ENCODE assay signal across 7 cellular contexts in genomic region chr19:42246869-42247630, GRCh38. TPM values are rescaled to one million over a fixed set of nuclear protein-coding genes. Genes with fewer than 3 reads are reported as not detected.
A peak's percentile ranks its signal among the peaks of the same experiment; 100 is the strongest.
DNase-seq lines count a peak whose midpoint lies in the region; ATAC-seq and TF ChIP-seq lines count a peak whose summit lies in the region.
"Had no signal": no experiment of that assay in that cellular context is flagged by ENCODE, and none has a peak within 500 bp of the region (broad histone marks: within the 10 kb centered on the region; RNA-seq: fewer than 3 reads in every experiment).

No MANE protein-coding gene starts in this region.

- H2AK5ac ChIP-seq in IMR-90 (ENCODE audit: low read depth, low read length) (no peak overlapping the region), trophoblast cell (ENCODE audit: low read length) (no peak overlapping the region)

- H3K27ac ChIP-seq in IMR-90 (ENCODE audit: insufficient read depth, low read length), result peak overlapping the region; percentile 7; the same call in 1 of the 2 replicates
- no peak overlapping the region for H3K27ac ChIP-seq in trophoblast cell (ENCODE audit: low read depth, low read length)

- peak overlapping the region; percentile 38 for H2AK9ac ChIP-seq in IMR-90 (replicated peaks; ENCODE audit: low read depth, low read length, poor library complexity)

- H3K4me2 ChIP-seq in IMR-90 (ENCODE audit: low read depth, low read length) (no peak overlapping the region), trophoblast cell (ENCODE audit: low read length) (no peak overlapping the region)

- no peak for TF ChIP-seq CTCF in IMR-90 (conservative IDR thresholded peaks at IDR 0.05; ENCODE audit: low read depth, low read length)

- peaks cover 7% of the 10 kb centered on the region; the same call in 1 of the 2 replicates for H3K9me1 ChIP-seq in IMR-90 (ENCODE audit: insufficient read depth, low read length)

- no peak for TF ChIP-seq POLR2A in IMR-90 (IDR thresholded peaks at IDR 0.05; ENCODE audit: low read depth, low read length)

- H3K79me2 ChIP-seq in trophoblast cell (ENCODE audit: control insufficient read depth, insufficient read depth, low read length, poor library complexity), result peaks cover 9% of the 10 kb centered on the region

- in situ Hi-C loops in IMR-90 (cut with MboI; ENCODE audit: low sequenced_read_pairs), result no loop called here

- no peak overlapping the region for H4K91ac ChIP-seq in IMR-90 (ENCODE audit: insufficient read depth, low read depth, low read length)
- H4K91ac ChIP-seq in trophoblast cell (ENCODE audit: low read depth, low read length), result no peak overlapping the region

- dilution Hi-C loops in IMR-90 (cut with HindIII; ENCODE audit: low sequenced_read_pairs, unreplicated experiment), result no loop called here

- peak overlapping the region; percentile 18 for H3K23ac ChIP-seq in IMR-90 (ENCODE audit: low read depth, low read length)
- H3K23ac ChIP-seq in trophoblast cell (ENCODE audit: low read length), result no peak overlapping the region

- CTCF ChIA-PET in IMR-90 (lab: Yijun Ruan, JAX), result interaction anchor here (0.9 to 5.0 kb wide), 3 partner anchors 23 to 50 kb away, joined by 3 to 29 read pairs (median 4); no protein-coding TSS in a partner anchor

- peak overlapping the region; percentile 40 for H4K12ac ChIP-seq in trophoblast cell (ENCODE audit: low read depth, low read length)

- H4K8ac ChIP-seq in IMR-90 (ENCODE audit: low read depth in 2 of 2, low read length in 2 of 2), result peak overlapping the region in 1 of 2 experiments; percentile 14; a peak in 1 of 4 replicates
- H4K8ac ChIP-seq in trophoblast cell (ENCODE audit: low read depth, low read length), result no peak overlapping the region

- no peak overlapping the region for H2BK5ac ChIP-seq in IMR-90 (ENCODE audit: low read depth, low read length, poor library complexity, severe bottlenecking)
- no peak overlapping the region for H2BK5ac ChIP-seq in trophoblast cell (ENCODE audit: low read depth, low read length, poor library complexity)

- H3K9ac ChIP-seq in IMR-90 (ENCODE audit: low read depth, low read length) (0 out of 2 replicates have a peak overlapping the region, but pooled peaks have one; percentile 5), trophoblast cell (ENCODE audit: low read length) (no peak overlapping the region)

- H2AFZ ChIP-seq in IMR-90 (replicated peaks; ENCODE audit: low read length, poor library complexity), result no peak overlapping the region
- H2AFZ ChIP-seq in trophoblast cell (ENCODE audit: insufficient read depth, low read length, poor library complexity), result no peak overlapping the region

- BruUV-seq in IMR-90 (replicated peaks; lab: Mats Ljungman, UMichigan), result no TSS peak

- no peak overlapping the region for H4K5ac ChIP-seq in IMR-90 (ENCODE audit: low read depth, low read length)

- H3K27me3 ChIP-seq in IMR-90 (ENCODE audit: control insufficient read depth, insufficient read depth, low read length) (no peaks in the 10 kb centered on the region), trophoblast cell (ENCODE audit: insufficient read depth, low read length) (no peaks in the 10 kb centered on the region)

- TF ChIP-seq RAD21 in IMR-90 (IDR thresholded peaks at IDR 0.05; ENCODE audit: low read length), result no peak

- H3K9me3 ChIP-seq in IMR-90 (ENCODE audit: control insufficient read depth, insufficient read depth, low read length) (no peaks in the 10 kb centered on the region), trophoblast cell (ENCODE audit: insufficient read depth, low read depth, low read length) (no peaks in the 10 kb centered on the region)

- intact Hi-C loops in IMR-90 (cut with micrococcal nuclease), result loop anchor here (1.0 kb wide), 3 partner anchors 32 to 78 kb away; partner anchors contain the start of gene MEGF8

- H2BK120ac ChIP-seq in IMR-90 (ENCODE audit: low read depth, low read length), result no peak overlapping the region
- H2BK120ac ChIP-seq in trophoblast cell (ENCODE audit: insufficient read depth, low read length, poor library complexity), result no peak overlapping the region

- H3K14ac ChIP-seq in IMR-90 (replicated peaks; ENCODE audit: low read depth, low read length) (no peak overlapping the region), trophoblast cell (ENCODE audit: low read length) (no peak overlapping the region)

- H3K4ac ChIP-seq in IMR-90 (ENCODE audit: low read depth, low read length), result no peak overlapping the region
- no peak overlapping the region for H3K4ac ChIP-seq in trophoblast cell (ENCODE audit: low read depth, low read length)

- DNase-seq in IMR-90 (peak; percentile 10), cerebellar cortex (ENCODE audit: low spot score) (peak; percentile 49), trophoblast cell (no peak), kidney tubule cell (ENCODE audit: low spot score) (no peak), NCI-H1105 (lab: John Stamatoyannopoulos, UW) (no peak), AG20443 (ENCODE audit: low spot score) (no peak)
- DNase-seq: NCI-H1092 had no signal

- H3K4me3 ChIP-seq in IMR-90 (ENCODE audit: insufficient read depth, low read depth, low read length) (no peak overlapping the region), trophoblast cell (ENCODE audit: low read depth, low read length) (no peak overlapping the region)

- no peak overlapping the region for H3K18ac ChIP-seq in IMR-90 (ENCODE audit: low read depth, low read length)
- H3K18ac ChIP-seq in trophoblast cell (ENCODE audit: low read length), result no peak overlapping the region

- no peak overlapping the region for H2BK12ac ChIP-seq in trophoblast cell (ENCODE audit: low read length)

- H3K79me1 ChIP-seq in IMR-90 (ENCODE audit: low read depth in 1 of 2, low read length in 2 of 2), result peaks cover 6 to 56% of the 10 kb centered on the region in 2 experiments; a peak in 3 of 4 replicates
- peaks cover 14% of the 10 kb centered on the region for H3K79me1 ChIP-seq in trophoblast cell (ENCODE audit: low read length)

- peaks cover 41% of the 10 kb centered on the region for H4K20me1 ChIP-seq in IMR-90 (ENCODE audit: insufficient read depth, low read length)

- H2BK20ac ChIP-seq in IMR-90 (ENCODE audit: low read depth, low read length), result no peak overlapping the region

- H3K4me1 ChIP-seq in IMR-90 (ENCODE audit: control insufficient read depth, insufficient read depth, low read length) (peaks cover 23% of the 10 kb centered on the region), trophoblast cell (ENCODE audit: control insufficient read depth in 1 of 2, insufficient read depth in 2 of 2, low read length in 2 of 2) (peaks cover 20 to 23% of the 10 kb centered on the region in 2 experiments)

- POLR2A ChIA-PET in IMR-90 (lab: Charles Lee; ENCODE audit: unreplicated experiment), result no interaction called here

- H3K36me3 ChIP-seq in IMR-90 (ENCODE audit: control insufficient read depth, insufficient read depth, low read length) (peaks cover 15% of the 10 kb centered on the region), trophoblast cell (ENCODE audit: control insufficient read depth in 1 of 2, insufficient read depth in 2 of 2, low read length in 2 of 2) (peaks cover 34 to 37% of the 10 kb centered on the region in 2 experiments)

- ATAC-seq in IMR-90 (ENCODE audit: low read depth), result no peak

- H2BK15ac ChIP-seq in IMR-90 (ENCODE audit: low read depth, low read length), result no peak overlapping the region

- 94% methylated on average over 5 of the region's 7 CpGs; no CpG with 5 or more reads in 1 of the 2 experiments for WGBS in IMR-90 (ENCODE audit: extremely low coverage in 2 of 2, insufficient read length in 1 of 2), 2 experiments
- WGBS in trophoblast cell (ENCODE audit: extremely low coverage, insufficient coverage, insufficient read length), result no CpG with 5 or more reads among the region's 7 CpGs

- peak overlapping the region; percentile 17; the same call in 1 of the 2 replicates for H3K56ac ChIP-seq in IMR-90 (ENCODE audit: extremely low read depth, insufficient read depth, low read length)

TF ChIP-seq in IMR-90, 13 proteins besides CTCF, POLR2A, EP300 and RAD21 (continues in another document):
- TF ChIP-seq CEBPB (IDR thresholded peaks at IDR 0.05; ENCODE audit: low read depth, low read length) (no peak), SMC3 (IDR thresholded peaks at IDR 0.05; ENCODE audit: low read depth, low read length) (no peak), MAFK (IDR thresholded peaks at IDR 0.05; ENCODE audit: low read depth, low read length) (no peak)
- TF ChIP-seq, protein P1, sequence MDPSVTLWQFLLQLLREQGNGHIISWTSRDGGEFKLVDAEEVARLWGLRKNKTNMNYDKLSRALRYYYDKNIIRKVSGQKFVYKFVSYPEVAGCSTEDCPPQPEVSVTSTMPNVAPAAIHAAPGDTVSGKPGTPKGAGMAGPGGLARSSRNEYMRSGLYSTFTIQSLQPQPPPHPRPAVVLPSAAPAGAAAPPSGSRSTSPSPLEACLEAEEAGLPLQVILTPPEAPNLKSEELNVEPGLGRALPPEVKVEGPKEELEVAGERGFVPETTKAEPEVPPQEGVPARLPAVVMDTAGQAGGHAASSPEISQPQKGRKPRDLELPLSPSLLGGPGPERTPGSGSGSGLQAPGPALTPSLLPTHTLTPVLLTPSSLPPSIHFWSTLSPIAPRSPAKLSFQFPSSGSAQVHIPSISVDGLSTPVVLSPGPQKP (IDR thresholded peaks at IDR 0.05; ENCODE audit: borderline replicate concordance, low read depth, low read length), result no peak

RNA-seq across cellular contexts. Expression of gene GSK3A, which starts 4.6 kb away (rescaled TPM):
- 6.9 and 8.1 TPM in 2 replicates for total RNA-seq in IMR-90 (2012; rRNA removed)
- polyA plus RNA-seq in IMR-90 (2012; rRNA removed), result 41.4 and 43.3 TPM in 2 replicates
- 24.3 and 37.8 TPM in 2 replicates for polyA plus RNA-seq in IMR-90 (2012; cell fraction: cytosol; rRNA removed)
- polyA plus RNA-seq in IMR-90 (2012; cell fraction: nucleus; rRNA removed; ENCODE audit: low replicate concordance), result 37.0 and 39.0 TPM in 2 replicates
- polyA plus RNA-seq in trophoblast cell (2013), result 77.6 and 78.9 TPM in 2 replicates

RNA-seq across cellular contexts. Expression of gene ERF, which starts 7.9 kb away (rescaled TPM):
- total RNA-seq in IMR-90 (2012; rRNA removed), result 5.2 and 6.1 TPM in 2 replicates
- 32.4 and 50.9 TPM in 2 replicates for polyA plus RNA-seq in IMR-90 (2012; rRNA removed)
- 21.0 and 43.3 TPM in 2 replicates for polyA plus RNA-seq in IMR-90 (2012; cell fraction: cytosol; rRNA removed)
- polyA plus RNA-seq in IMR-90 (2012; cell fraction: nucleus; rRNA removed; ENCODE audit: low replicate concordance), result 185 and 200 TPM in 2 replicates
- polyA plus RNA-seq in trophoblast cell (2013), result 49.3 and 50.2 TPM in 2 replicates

RNA-seq across cellular contexts. Expression of gene CIC, which starts 22.0 kb away (rescaled TPM):
- 1.8 and 2.5 TPM in 2 replicates for total RNA-seq in IMR-90 (2012; rRNA removed)
- polyA plus RNA-seq in IMR-90 (2012; rRNA removed), result 23.2 and 27.3 TPM in 2 replicates
- polyA plus RNA-seq in IMR-90 (2012; cell fraction: cytosol; rRNA removed), result 20.0 and 22.5 TPM in 2 replicates
- polyA plus RNA-seq in IMR-90 (2012; cell fraction: nucleus; rRNA removed; ENCODE audit: low replicate concordance), result 50.1 and 139 TPM in 2 replicates
- polyA plus RNA-seq in trophoblast cell (2013), result 36.7 and 39.1 TPM in 2 replicates

RNA-seq across cellular contexts. Expression of gene ZNF526, which starts 26.9 kb away (rescaled TPM):
- total RNA-seq in IMR-90 (2012; rRNA removed), result 13.6 and 14.2 TPM in 2 replicates
- 6.8 and 7.3 TPM in 2 replicates for polyA plus RNA-seq in IMR-90 (2012; rRNA removed)
- 3.2 and 6.0 TPM in 2 replicates for polyA plus RNA-seq in IMR-90 (2012; cell fraction: cytosol; rRNA removed)
- 5.4 and 9.9 TPM in 2 replicates for polyA plus RNA-seq in IMR-90 (2012; cell fraction: nucleus; rRNA removed; ENCODE audit: low replicate concordance)
- polyA plus RNA-seq in trophoblast cell (2013), result 6.7 and 6.9 TPM in 2 replicates

RNA-seq across cellular contexts. Expression of gene DEDD2, which starts 29.6 kb away (rescaled TPM):
- total RNA-seq in IMR-90 (2012; rRNA removed), result 8.1 and 8.2 TPM in 2 replicates
- 21.0 and 26.1 TPM in 2 replicates for polyA plus RNA-seq in IMR-90 (2012; rRNA removed)
- 28.9 and 45.6 TPM in 2 replicates for polyA plus RNA-seq in IMR-90 (2012; cell fraction: cytosol; rRNA removed)
- polyA plus RNA-seq in IMR-90 (2012; cell fraction: nucleus; rRNA removed; ENCODE audit: low replicate concordance), result 21.5 and 40.6 TPM in 2 replicates
- 44.2 and 47.8 TPM in 2 replicates for polyA plus RNA-seq in trophoblast cell (2013)

Comparison
In these comparisons a context has a peak if more than half of its experiments do, and no peak if none do; other contexts are left out.
1. DNase-seq: peak in IMR-90 (single experiment) and cerebellar cortex (single experiment); none in trophoblast cell (0 of 2), kidney tubule cell (single experiment), NCI-H1105 (single experiment) and AG20443 (single experiment).